In genomic region chr6:43383021-43383667, GRCh38 we compare ENCODE assay signal across 11 cellular contexts. TPM values are rescaled to one million over a fixed set of nuclear protein-coding genes. Genes with fewer than 3 reads are reported as not detected.
DNase-seq lines count a peak whose midpoint lies in the region; ATAC-seq and TF ChIP-seq lines count a peak whose summit lies in the region.
"Had no signal": no experiment of that assay in that cellular context is flagged by ENCODE, and none has a peak within 500 bp of the region (broad histone marks: within the 10 kb centered on the region; RNA-seq: fewer than 3 reads in every experiment).

No MANE protein-coding gene starts in this region.

- in situ Hi-C loops in astrocyte of the spinal cord (cut with HindIII; ENCODE audit: low sequenced_read_pairs), result no loop called here

- H3K4me2 ChIP-seq in SK-N-SH, result no peak overlapping the region

- H2AFZ ChIP-seq in SK-N-SH (ENCODE audit: low read depth), result 0 out of 2 replicates have a peak overlapping the region, but pooled peaks have one; percentile 71
- H2AFZ ChIP-seq: parathyroid adenoma had no signal

- no peak for ATAC-seq in SK-N-SH treated with all-trans-retinoic acid at 6 μM for 48 hours
- ATAC-seq in HG03457 (IDR thresholded peaks at IDR 0.05; ENCODE audit: unreplicated experiment), result peak; percentile 22
- ATAC-seq in gastroesophageal sphincter, result no peak

- no peak for TF ChIP-seq POLR2A in lower leg skin (IDR thresholded peaks at IDR 0.05)
- no peak for TF ChIP-seq POLR2A in gastroesophageal sphincter (IDR thresholded peaks at IDR 0.05)

- intact Hi-C loops in lower leg skin (cut with DNase I; ENCODE audit: low total_unique reads), result no loop called here

- no peaks in the 10 kb centered on the region for H3K79me2 ChIP-seq in SK-N-SH (ENCODE audit: insufficient read depth)
- H3K79me2 ChIP-seq: parathyroid adenoma had no signal

- H3K27ac ChIP-seq in SK-N-SH (ENCODE audit: low read depth in 2 of 2, low read length in 1 of 2), result peak overlapping the region in 1 of 2 experiments; percentile 30; a peak in 2 of 4 replicates
- H3K27ac ChIP-seq in gastroesophageal sphincter, result no peak overlapping the region
- H3K27ac ChIP-seq: parathyroid adenoma had no signal

- no peaks in the 10 kb centered on the region for H4K20me1 ChIP-seq in SK-N-SH (ENCODE audit: insufficient read depth)

- H3K4me3 ChIP-seq in SK-N-SH (ENCODE audit: low read depth in 2 of 2, low read length in 1 of 2), result no peak overlapping the region
- no peak overlapping the region for H3K4me3 ChIP-seq in astrocyte of the spinal cord (ENCODE audit: low read depth, low read length)
- no peak overlapping the region for H3K4me3 ChIP-seq in skeletal muscle cell (ENCODE audit: low read depth, low read length)
- H3K4me3 ChIP-seq in lower leg skin (ENCODE audit: low read depth, poor library complexity, severe bottlenecking), result no peak overlapping the region
- H3K4me3 ChIP-seq in gastroesophageal sphincter, result no peak overlapping the region

- no peak for TF ChIP-seq EP300 in SK-N-SH (IDR thresholded peaks at IDR 0.05; ENCODE audit: borderline replicate concordance in 1 of 2, low read depth in 1 of 2, low read length in 1 of 2)
- no peak for TF ChIP-seq EP300 in gastroesophageal sphincter (IDR thresholded peaks at IDR 0.05)

- DNase-seq in SK-N-SH (no peak), astrocyte of the spinal cord (ENCODE audit: low read depth, low spot score) (peak; percentile 62), skeletal muscle cell (ENCODE audit: low read depth) (peak; percentile 64), mesenteric fat pad (ENCODE audit: low spot score) (no peak), lower leg skin (ENCODE audit: low spot score in 2 of 2) (no peak)
- DNase-seq: 8988T, NCI-H82 had no signal

- no peaks in the 10 kb centered on the region for H3K36me3 ChIP-seq in SK-N-SH (replicated peaks in 1 of 2; ENCODE audit: control insufficient read depth in 1 of 2, insufficient read depth in 2 of 2, low read length in 1 of 2)
- no peaks in the 10 kb centered on the region for H3K36me3 ChIP-seq in gastroesophageal sphincter

- TF ChIP-seq RAD21 in SK-N-SH (IDR thresholded peaks at IDR 0.05; ENCODE audit: low read length), result no peak

- CTCF ChIA-PET in SK-N-SH (lab: Yijun Ruan, JAX), result interaction anchor here (0.7 to 1.9 kb wide), 5 partner anchors 9 to 179 kb away, joined by 3 to 11 read pairs (median 4); partner anchors contain the start of gene LRRC73

- TF ChIP-seq CTCF in SK-N-SH (IDR thresholded peaks at IDR 0.05) (no peak), astrocyte of the spinal cord (IDR thresholded peaks at IDR 0.05; ENCODE audit: low read depth, low read length) (no peak), lower leg skin (IDR thresholded peaks at IDR 0.05) (no peak), gastroesophageal sphincter (IDR thresholded peaks at IDR 0.05) (no peak)

- 75% methylated on average over 6 of the region's 6 CpGs for WGBS in SK-N-SH (ENCODE audit: low lambda C conversion rate)
- WGBS in lower leg skin, 2 donors, result 76 to 81% methylated on average over 6 of the region's 6 CpGs
- 57 to 64% methylated on average over 5 to 6 of the region's 6 CpGs for WGBS in gastroesophageal sphincter (ENCODE audit: low coverage in 1 of 2), 2 donors

- H3K27me3 ChIP-seq in SK-N-SH (ENCODE audit: insufficient read depth) (no peaks in the 10 kb centered on the region; the same call in 1 of the 2 replicates), gastroesophageal sphincter (peaks cover 17% of the 10 kb centered on the region)

- H3F3A ChIP-seq in SK-N-SH (replicated peaks; ENCODE audit: insufficient read depth), result peaks cover 7% of the 10 kb centered on the region

- POLR2A ChIA-PET in SK-N-SH (lab: Yijun Ruan, JAX), result no interaction called here

- H3K9me2 ChIP-seq in SK-N-SH, result no peaks in the 10 kb centered on the region

- H3K9me3 ChIP-seq in SK-N-SH (no peaks in the 10 kb centered on the region; the same call in 1 of the 2 replicates), gastroesophageal sphincter (no peaks in the 10 kb centered on the region)

- no peaks in the 10 kb centered on the region for H3K4me1 ChIP-seq in SK-N-SH (ENCODE audit: control insufficient read depth in 1 of 2, insufficient read depth in 2 of 2, low read depth in 1 of 2, low read length in 1 of 2)
- H3K4me1 ChIP-seq in gastroesophageal sphincter, result no peaks in the 10 kb centered on the region
- H3K4me1 ChIP-seq: parathyroid adenoma had no signal

- no peak overlapping the region for H3K9ac ChIP-seq in SK-N-SH
- H3K9ac ChIP-seq: parathyroid adenoma had no signal

TF ChIP-seq in SK-N-SH, 30 proteins besides CTCF, POLR2A, EP300 and RAD21 (continues in another document):
- TF ChIP-seq USF2 (IDR thresholded peaks at IDR 0.05; ENCODE audit: borderline replicate concordance, low read depth, low read length) (no peak), FOXM1 (IDR thresholded peaks at IDR 0.05; ENCODE audit: low read depth) (no peak), JUND (IDR thresholded peaks at IDR 0.05) (0 out of 2 replicates have a peak, but pooled peaks have one; percentile 6), GATA2 (CRISPR knock-in tag; IDR thresholded peaks at IDR 0.05) (no peak), TAF1 (IDR thresholded peaks at IDR 0.05; ENCODE audit: borderline replicate concordance, low read depth, low read length) (no peak)

TF ChIP-seq in SK-N-SH treated with all-trans-retinoic acid at 6 μM for 48 hours, 23 proteins besides CTCF, POLR2A, EP300 and RAD21 (continues in another document):
- TF ChIP-seq PATZ1 (CRISPR knock-in tag; IDR thresholded peaks at IDR 0.05; ENCODE audit: borderline replicate concordance), result no peak
- no peak for TF ChIP-seq ZFP30 (CRISPR knock-in tag; IDR thresholded peaks at IDR 0.05)
- TF ChIP-seq ARNTL (CRISPR knock-in tag; IDR thresholded peaks at IDR 0.05; ENCODE audit: borderline replicate concordance, low read depth), result no peak
- no peak for TF ChIP-seq CSDC2 (CRISPR knock-in tag; IDR thresholded peaks at IDR 0.05)
- TF ChIP-seq TSHZ2 (CRISPR knock-in tag; IDR thresholded peaks at IDR 0.05), result no peak
- no peak for TF ChIP-seq CREB5 (CRISPR knock-in tag; IDR thresholded peaks at IDR 0.05; ENCODE audit: low read depth)
- TF ChIP-seq GLIS3 (CRISPR knock-in tag; IDR thresholded peaks at IDR 0.05), result no peak
- no peak for TF ChIP-seq BACH2 (CRISPR knock-in tag; IDR thresholded peaks at IDR 0.05; ENCODE audit: borderline replicate concordance)

RNA-seq across cellular contexts. Expression of gene ZNF318, which starts 13.7 kb away (rescaled TPM):
- 6.3 and 7.8 TPM in 2 replicates for polyA plus RNA-seq in SK-N-SH (2012; rRNA removed)
- polyA plus RNA-seq in SK-N-SH (2012; cell fraction: cytosol; rRNA removed), result 6.0 and 6.4 TPM in 2 replicates
- 9.8 and 14.8 TPM in 2 replicates for polyA plus RNA-seq in SK-N-SH (2012; cell fraction: nucleus; rRNA removed)
- 16.1 TPM for total RNA-seq in mesenteric fat pad
- 10 to 100 TPM in 3 of 4 donors, 1 to 10 TPM in 1; 9.6 to 22.9 (median 18.1) TPM for total RNA-seq in lower leg skin
- 10 to 100 TPM; 11.7 to 22.1 (median 18.4) TPM for total RNA-seq in gastroesophageal sphincter

RNA-seq across cellular contexts. Expression of gene ABCC10, which starts 44.2 kb away (rescaled TPM):
- polyA plus RNA-seq in SK-N-SH (2012; rRNA removed), result 21.5 and 28.3 TPM in 2 replicates
- polyA plus RNA-seq in SK-N-SH (2012; cell fraction: cytosol; rRNA removed), result 7.0 and 12.0 TPM in 2 replicates
- 74.8 and 77.9 TPM in 2 replicates for polyA plus RNA-seq in SK-N-SH (2012; cell fraction: nucleus; rRNA removed)
- 22.0 TPM for total RNA-seq in mesenteric fat pad
- total RNA-seq in lower leg skin, result 10 to 100 TPM in 3 of 4 donors, 1 to 10 TPM in 1; 9.4 to 17.9 (median 15.9) TPM
- 10 to 100 TPM in 3 of 4 donors, 1 to 10 TPM in 1; 7.1 to 19.4 (median 10.2) TPM for total RNA-seq in gastroesophageal sphincter

Comparison
In these comparisons a context has a peak if more than half of its experiments do, and no peak if none do; other contexts are left out.
1. DNase-seq: peak in astrocyte of the spinal cord (single experiment) and skeletal muscle cell (single experiment); none in SK-N-SH (single experiment), mesenteric fat pad (single experiment) and lower leg skin (0 of 2).